In genomic region chr16:4010225-4011158, GRCh38 we compare ENCODE assay signal across 1 cellular context.
TF ChIP-seq lines count a peak whose summit lies in the region.

No MANE protein-coding gene starts in this region.

TF ChIP-seq in IMR-90, 13 proteins besides CTCF, POLR2A, EP300 and RAD21:
- TF ChIP-seq ELK1 (IDR thresholded peaks at IDR 0.05; ENCODE audit: borderline replicate concordance, low read depth, low read length) (no peak), RCOR1 (IDR thresholded peaks at IDR 0.05; ENCODE audit: insufficient replicate concordance, low read length) (no peak), SMC3 (IDR thresholded peaks at IDR 0.05; ENCODE audit: low read depth, low read length) (no peak), RFX5 (IDR thresholded peaks at IDR 0.05; ENCODE audit: low read depth, low read length) (no peak), NFE2L2 (IDR thresholded peaks at IDR 0.05; ENCODE audit: low read depth, low read length) (no peak)
